1 cellular context compared by ENCODE assay signal in the genomic region with DNA sequence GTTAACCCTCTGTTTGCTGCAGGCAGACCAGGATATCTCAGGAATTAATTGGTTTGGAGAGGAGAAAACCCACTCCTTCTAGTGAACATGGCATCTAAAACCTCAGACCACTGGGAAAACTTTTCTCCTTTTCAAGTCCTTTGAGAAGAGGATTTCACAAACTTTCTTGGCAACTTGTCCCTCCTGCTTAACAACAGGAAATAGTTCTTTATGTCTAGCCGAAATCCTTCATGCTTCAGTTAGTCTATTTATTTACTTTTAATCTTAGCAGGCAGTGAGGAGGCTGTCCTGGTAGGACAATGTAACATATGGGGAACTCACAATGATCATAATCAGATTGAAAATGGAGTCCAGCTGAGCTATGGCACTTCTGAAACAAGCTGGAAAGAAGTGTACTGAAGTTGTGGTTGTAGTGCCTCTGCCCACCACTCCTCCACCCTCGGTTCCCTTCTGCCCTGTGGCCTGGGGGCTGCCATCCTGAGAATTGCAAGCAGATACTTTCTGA.
TF ChIP-seq lines count a peak whose summit lies in the region.

No MANE protein-coding gene starts in this region.

TF ChIP-seq in HepG2, 621 proteins besides CTCF, POLR2A, EP300 and RAD21:
- TF ChIP-seq ZNF329 (CRISPR knock-in tag; IDR thresholded peaks at IDR 0.05; ENCODE audit: low read depth) (no peak), FOXM1 (CRISPR knock-in tag; IDR thresholded peaks at IDR 0.05) (no peak), ZSCAN25 (CRISPR knock-in tag; IDR thresholded peaks at IDR 0.05) (no peak), TGIF2 (CRISPR knock-in tag; IDR thresholded peaks at IDR 0.05) (no peak), ZNF432 (CRISPR knock-in tag; IDR thresholded peaks at IDR 0.05; ENCODE audit: borderline replicate concordance) (no peak), CREM (IDR thresholded peaks at IDR 0.05) (no peak), CREM (CRISPR knock-in tag; IDR thresholded peaks at IDR 0.05) (no peak), JDP2 (CRISPR knock-in tag; IDR thresholded peaks at IDR 0.05; ENCODE audit: borderline replicate concordance) (no peak), TP53 (CRISPR knock-in tag; conservative IDR thresholded peaks at IDR 0.05) (no peak), ZNF776 (CRISPR knock-in tag; IDR thresholded peaks at IDR 0.05) (no peak), ETV5 (CRISPR knock-in tag; IDR thresholded peaks at IDR 0.05; ENCODE audit: borderline replicate concordance) (no peak), ESRRA (CRISPR knock-in tag; IDR thresholded peaks at IDR 0.05; ENCODE audit: low read depth) (no peak), HOXD1 (CRISPR knock-in tag; IDR thresholded peaks at IDR 0.05) (no peak), SRF (IDR thresholded peaks at IDR 0.05; ENCODE audit: low read depth, low read length) (no peak), RAD51 (IDR thresholded peaks at IDR 0.05; ENCODE audit: borderline replicate concordance) (no peak), CC2D1A (CRISPR knock-in tag; IDR thresholded peaks at IDR 0.05) (no peak), BRD4 (CRISPR knock-in tag; IDR thresholded peaks at IDR 0.05) (no peak)
- TF ChIP-seq, protein P1, sequence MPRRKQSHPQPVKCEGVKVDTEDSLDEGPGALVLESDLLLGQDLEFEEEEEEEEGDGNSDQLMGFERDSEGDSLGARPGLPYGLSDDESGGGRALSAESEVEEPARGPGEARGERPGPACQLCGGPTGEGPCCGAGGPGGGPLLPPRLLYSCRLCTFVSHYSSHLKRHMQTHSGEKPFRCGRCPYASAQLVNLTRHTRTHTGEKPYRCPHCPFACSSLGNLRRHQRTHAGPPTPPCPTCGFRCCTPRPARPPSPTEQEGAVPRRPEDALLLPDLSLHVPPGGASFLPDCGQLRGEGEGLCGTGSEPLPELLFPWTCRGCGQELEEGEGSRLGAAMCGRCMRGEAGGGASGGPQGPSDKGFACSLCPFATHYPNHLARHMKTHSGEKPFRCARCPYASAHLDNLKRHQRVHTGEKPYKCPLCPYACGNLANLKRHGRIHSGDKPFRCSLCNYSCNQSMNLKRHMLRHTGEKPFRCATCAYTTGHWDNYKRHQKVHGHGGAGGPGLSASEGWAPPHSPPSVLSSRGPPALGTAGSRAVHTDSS (CRISPR knock-in tag; conservative IDR thresholded peaks at IDR 0.05), result no peak
- TF ChIP-seq, protein P2, sequence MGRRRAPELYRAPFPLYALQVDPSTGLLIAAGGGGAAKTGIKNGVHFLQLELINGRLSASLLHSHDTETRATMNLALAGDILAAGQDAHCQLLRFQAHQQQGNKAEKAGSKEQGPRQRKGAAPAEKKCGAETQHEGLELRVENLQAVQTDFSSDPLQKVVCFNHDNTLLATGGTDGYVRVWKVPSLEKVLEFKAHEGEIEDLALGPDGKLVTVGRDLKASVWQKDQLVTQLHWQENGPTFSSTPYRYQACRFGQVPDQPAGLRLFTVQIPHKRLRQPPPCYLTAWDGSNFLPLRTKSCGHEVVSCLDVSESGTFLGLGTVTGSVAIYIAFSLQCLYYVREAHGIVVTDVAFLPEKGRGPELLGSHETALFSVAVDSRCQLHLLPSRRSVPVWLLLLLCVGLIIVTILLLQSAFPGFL (CRISPR knock-in tag; IDR thresholded peaks at IDR 0.05), result no peak
- TF ChIP-seq, protein P3, sequence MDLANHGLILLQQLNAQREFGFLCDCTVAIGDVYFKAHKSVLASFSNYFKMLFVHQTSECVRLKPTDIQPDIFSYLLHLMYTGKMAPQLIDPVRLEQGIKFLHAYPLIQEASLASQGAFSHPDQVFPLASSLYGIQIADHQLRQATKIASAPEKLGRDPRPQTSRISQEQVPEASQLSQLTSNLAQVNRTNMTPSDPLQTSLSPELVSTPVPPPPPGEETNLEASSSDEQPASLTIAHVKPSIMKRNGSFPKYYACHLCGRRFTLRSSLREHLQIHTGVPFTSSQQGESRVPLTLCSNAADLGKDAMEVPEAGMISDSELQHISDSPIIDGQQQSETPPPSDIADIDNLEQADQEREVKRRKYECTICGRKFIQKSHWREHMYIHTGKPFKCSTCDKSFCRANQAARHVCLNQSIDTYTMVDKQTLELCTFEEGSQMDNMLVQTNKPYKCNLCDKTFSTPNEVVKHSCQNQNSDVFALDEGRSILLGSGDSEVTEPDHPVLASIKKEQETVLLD (CRISPR knock-in tag; IDR thresholded peaks at IDR 0.05; ENCODE audit: low read depth), result no peak
- TF ChIP-seq, protein P4, sequence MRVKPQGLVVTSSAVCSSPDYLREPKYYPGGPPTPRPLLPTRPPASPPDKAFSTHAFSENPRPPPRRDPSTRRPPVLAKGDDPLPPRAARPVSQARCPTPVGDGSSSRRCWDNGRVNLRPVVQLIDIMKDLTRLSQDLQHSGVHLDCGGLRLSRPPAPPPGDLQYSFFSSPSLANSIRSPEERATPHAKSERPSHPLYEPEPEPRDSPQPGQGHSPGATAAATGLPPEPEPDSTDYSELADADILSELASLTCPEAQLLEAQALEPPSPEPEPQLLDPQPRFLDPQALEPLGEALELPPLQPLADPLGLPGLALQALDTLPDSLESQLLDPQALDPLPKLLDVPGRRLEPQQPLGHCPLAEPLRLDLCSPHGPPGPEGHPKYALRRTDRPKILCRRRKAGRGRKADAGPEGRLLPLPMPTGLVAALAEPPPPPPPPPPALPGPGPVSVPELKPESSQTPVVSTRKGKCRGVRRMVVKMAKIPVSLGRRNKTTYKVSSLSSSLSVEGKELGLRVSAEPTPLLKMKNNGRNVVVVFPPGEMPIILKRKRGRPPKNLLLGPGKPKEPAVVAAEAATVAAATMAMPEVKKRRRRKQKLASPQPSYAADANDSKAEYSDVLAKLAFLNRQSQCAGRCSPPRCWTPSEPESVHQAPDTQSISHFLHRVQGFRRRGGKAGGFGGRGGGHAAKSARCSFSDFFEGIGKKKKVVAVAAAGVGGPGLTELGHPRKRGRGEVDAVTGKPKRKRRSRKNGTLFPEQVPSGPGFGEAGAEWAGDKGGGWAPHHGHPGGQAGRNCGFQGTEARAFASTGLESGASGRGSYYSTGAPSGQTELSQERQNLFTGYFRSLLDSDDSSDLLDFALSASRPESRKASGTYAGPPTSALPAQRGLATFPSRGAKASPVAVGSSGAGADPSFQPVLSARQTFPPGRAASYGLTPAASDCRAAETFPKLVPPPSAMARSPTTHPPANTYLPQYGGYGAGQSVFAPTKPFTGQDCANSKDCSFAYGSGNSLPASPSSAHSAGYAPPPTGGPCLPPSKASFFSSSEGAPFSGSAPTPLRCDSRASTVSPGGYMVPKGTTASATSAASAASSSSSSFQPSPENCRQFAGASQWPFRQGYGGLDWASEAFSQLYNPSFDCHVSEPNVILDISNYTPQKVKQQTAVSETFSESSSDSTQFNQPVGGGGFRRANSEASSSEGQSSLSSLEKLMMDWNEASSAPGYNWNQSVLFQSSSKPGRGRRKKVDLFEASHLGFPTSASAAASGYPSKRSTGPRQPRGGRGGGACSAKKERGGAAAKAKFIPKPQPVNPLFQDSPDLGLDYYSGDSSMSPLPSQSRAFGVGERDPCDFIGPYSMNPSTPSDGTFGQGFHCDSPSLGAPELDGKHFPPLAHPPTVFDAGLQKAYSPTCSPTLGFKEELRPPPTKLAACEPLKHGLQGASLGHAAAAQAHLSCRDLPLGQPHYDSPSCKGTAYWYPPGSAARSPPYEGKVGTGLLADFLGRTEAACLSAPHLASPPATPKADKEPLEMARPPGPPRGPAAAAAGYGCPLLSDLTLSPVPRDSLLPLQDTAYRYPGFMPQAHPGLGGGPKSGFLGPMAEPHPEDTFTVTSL (CRISPR knock-in tag; IDR thresholded peaks at IDR 0.05; ENCODE audit: borderline replicate concordance), result no peak
TF ChIP-seq in HepG2: peak in this region for 0.
